ENCODE assay signal across 8 cellular contexts in the genomic region with DNA sequence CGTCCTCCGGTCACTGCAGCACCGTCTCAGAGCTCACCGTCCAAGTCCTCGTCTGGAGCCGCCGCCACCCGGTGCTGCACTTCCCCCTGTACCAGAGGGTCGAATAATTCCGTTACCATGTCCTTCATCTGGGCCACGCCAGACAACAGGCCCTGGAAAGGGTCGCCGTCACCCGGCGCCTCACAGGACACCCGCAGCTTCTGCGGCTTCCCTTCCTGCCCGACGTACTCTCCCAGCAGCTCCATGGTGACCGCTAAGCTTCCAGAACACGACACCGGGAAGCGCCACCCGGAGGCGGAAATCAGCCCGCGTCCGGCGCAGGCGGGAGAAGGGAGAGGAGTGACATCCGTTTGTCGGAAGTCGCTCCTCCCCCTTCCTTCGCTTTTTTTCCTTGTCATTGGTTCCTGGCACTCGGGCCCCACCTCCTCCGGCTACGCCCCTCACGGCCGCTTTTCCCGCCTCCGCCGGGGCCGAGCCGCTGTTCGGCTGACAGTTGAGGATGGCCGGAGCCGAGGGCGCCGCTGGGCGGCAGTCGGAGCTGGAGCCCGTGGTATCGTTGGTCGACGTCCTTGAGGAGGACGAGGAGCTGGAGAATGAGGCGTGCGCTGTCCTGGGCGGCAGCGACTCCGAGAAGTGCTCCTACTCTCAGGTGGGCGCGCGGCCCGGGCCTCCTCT.
DNase-seq lines count a peak whose midpoint lies in the region; ATAC-seq lines count a peak whose summit lies in the region.

A gene with protein sequence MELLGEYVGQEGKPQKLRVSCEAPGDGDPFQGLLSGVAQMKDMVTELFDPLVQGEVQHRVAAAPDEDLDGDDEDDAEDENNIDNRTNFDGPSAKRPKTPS (minus strand): TSS at position 273 of the 675 bp plus-strand sequence. CDS start 28 bp downstream, at position 245.
A gene with protein sequence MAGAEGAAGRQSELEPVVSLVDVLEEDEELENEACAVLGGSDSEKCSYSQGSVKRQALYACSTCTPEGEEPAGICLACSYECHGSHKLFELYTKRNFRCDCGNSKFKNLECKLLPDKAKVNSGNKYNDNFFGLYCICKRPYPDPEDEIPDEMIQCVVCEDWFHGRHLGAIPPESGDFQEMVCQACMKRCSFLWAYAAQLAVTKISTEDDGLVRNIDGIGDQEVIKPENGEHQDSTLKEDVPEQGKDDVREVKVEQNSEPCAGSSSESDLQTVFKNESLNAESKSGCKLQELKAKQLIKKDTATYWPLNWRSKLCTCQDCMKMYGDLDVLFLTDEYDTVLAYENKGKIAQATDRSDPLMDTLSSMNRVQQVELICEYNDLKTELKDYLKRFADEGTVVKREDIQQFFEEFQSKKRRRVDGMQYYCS (plus strand): TSS at position 464 of the 675 bp plus-strand sequence. CDS start 36 bp downstream, at position 500.

- H3K4me1 Mint-ChIP-seq in central memory CD8-positive, alpha-beta T cell: peaks cover 52% of the 10 kb centered on the region

- peak; percentile 98 for DNase-seq in AG20443 (ENCODE audit: low spot score)
- peak; percentile 94 to 98 for DNase-seq in NCI-H446 (lab: John Stamatoyannopoulos, UW)
- peak; percentile 81 for DNase-seq in activated CD4-positive, CD25-positive, alpha-beta regulatory T cell treated with anti-CD3 and anti-CD28 coated beads, Interleukin-2, amount 50 U/mL, for 16 hours (ENCODE audit: low read depth, low spot score)
- peak; percentile 67 to 75 for DNase-seq in central memory CD8-positive, alpha-beta T cell (ENCODE audit: low spot score in 2 of 2)
- DNase-seq in iris pigment epithelial cell (ENCODE audit: low read depth): peak; percentile 96
- DNase-seq in stimulated activated CD4-positive, alpha-beta T cell treated with anti-CD3 and anti-CD28 coated beads, Interleukin-12 subunit alpha, Interleukin-12 subunit beta, amount 100 ng/mL, for 4 hours: peak; percentile 81

- H3K27ac Mint-ChIP-seq in central memory CD8-positive, alpha-beta T cell (ENCODE audit: low read depth): peak within 1 kb of the TSS; percentile 72

- peak within 1 kb of the TSS; percentile 97 for H3K4me3 Mint-ChIP-seq in central memory CD8-positive, alpha-beta T cell

- H3K9me3 Mint-ChIP-seq in central memory CD8-positive, alpha-beta T cell: no peaks in the 10 kb centered on the region

- ATAC-seq in GM19025 (IDR thresholded peaks at IDR 0.05; ENCODE audit: low read depth, unreplicated experiment) (peak; percentile 77), HG03342 (IDR thresholded peaks at IDR 0.05; ENCODE audit: unreplicated experiment) (peak; percentile 89)
- ATAC-seq in central memory CD8-positive, alpha-beta T cell (replicated peaks; ENCODE audit: extremely low read depth, poor library complexity, severe bottlenecking): peak; percentile 90

- H3K36me3 Mint-ChIP-seq in central memory CD8-positive, alpha-beta T cell (ENCODE audit: insufficient read depth): peaks cover 27% of the 10 kb centered on the region

- H3K27me3 Mint-ChIP-seq in central memory CD8-positive, alpha-beta T cell: no peaks in the 10 kb centered on the region

Comparison
In these comparisons a context has a peak if more than half of its experiments do, and no peak if none do; other contexts are left out.
1. Peak in every context shown above with its lines: DNase-seq and ATAC-seq.